In genomic region chr17:48840441-48840840, GRCh38 we compare ENCODE assay signal across 2 cellular contexts.
TF ChIP-seq lines count a peak whose summit lies in the region.

No MANE protein-coding gene starts in this region.

TF ChIP-seq in liver, 16 proteins besides CTCF, POLR2A, EP300 and RAD21:
- TF ChIP-seq REST (IDR thresholded peaks at IDR 0.05) (no peak), YY1 (IDR thresholded peaks at IDR 0.05) (no peak), FOXA2 (IDR thresholded peaks at IDR 0.05) (no peak), TAF1 (conservative IDR thresholded peaks at IDR 0.05) (no peak), FOXA1 (IDR thresholded peaks at IDR 0.05) (no peak), SP1 (IDR thresholded peaks at IDR 0.05) (no peak), MAX (IDR thresholded peaks at IDR 0.05) (no peak), NR2F2 (IDR thresholded peaks at IDR 0.05) (no peak), JUND (IDR thresholded peaks at IDR 0.05) (no peak), HNF4G (IDR thresholded peaks at IDR 0.05) (no peak), ZBTB33 (IDR thresholded peaks at IDR 0.05) (no peak), RXRA (IDR thresholded peaks at IDR 0.05) (no peak), HNF4A (conservative IDR thresholded peaks at IDR 0.05) (no peak), ATF3 (IDR thresholded peaks at IDR 0.05) (no peak), EGR1 (IDR thresholded peaks at IDR 0.05; ENCODE audit: low read depth in 2 of 2) (no peak), GABPA (IDR thresholded peaks at IDR 0.05 in 1 of 2, conservative IDR thresholded peaks at IDR 0.05 in 1 of 2) (no peak)

TF ChIP-seq in HepG2, 621 proteins besides CTCF, POLR2A, EP300 and RAD21:
- no peak for TF ChIP-seq HIVEP1 (CRISPR knock-in tag; IDR thresholded peaks at IDR 0.05)
- TF ChIP-seq TSC22D2 (CRISPR knock-in tag; IDR thresholded peaks at IDR 0.05; ENCODE audit: borderline replicate concordance): no peak
- TF ChIP-seq ZNF891 (CRISPR knock-in tag; IDR thresholded peaks at IDR 0.05): no peak
- no peak for TF ChIP-seq CSRNP2 (CRISPR knock-in tag; conservative IDR thresholded peaks at IDR 0.05; ENCODE audit: low read depth)
- no peak for TF ChIP-seq SUZ12 (IDR thresholded peaks at IDR 0.05; ENCODE audit: low read depth, low read length)
- TF ChIP-seq HOXA3 (CRISPR knock-in tag; IDR thresholded peaks at IDR 0.05): no peak
- no peak for TF ChIP-seq ZFYVE20 (CRISPR knock-in tag; IDR thresholded peaks at IDR 0.05; ENCODE audit: borderline replicate concordance, low read depth)
- no peak for TF ChIP-seq ZNF550 (CRISPR knock-in tag; IDR thresholded peaks at IDR 0.05; ENCODE audit: borderline replicate concordance)
- no peak for TF ChIP-seq ZSCAN31 (CRISPR knock-in tag; IDR thresholded peaks at IDR 0.05; ENCODE audit: low read depth)
- TF ChIP-seq ZMYM2 (CRISPR knock-in tag; IDR thresholded peaks at IDR 0.05): no peak
- TF ChIP-seq KLF6 (CRISPR knock-in tag; IDR thresholded peaks at IDR 0.05): no peak
- TF ChIP-seq CBX5 (CRISPR knock-in tag; IDR thresholded peaks at IDR 0.05; ENCODE audit: borderline replicate concordance): no peak
- no peak for TF ChIP-seq ZNF44 (CRISPR knock-in tag; IDR thresholded peaks at IDR 0.05)
